8 cellular contexts compared by ENCODE assay signal in genomic region chr12:50401383-50402155, GRCh38. TPM values are rescaled to one million over a fixed set of nuclear protein-coding genes. Genes with fewer than 3 reads are reported as not detected.
DNase-seq lines count a peak whose midpoint lies in the region; ATAC-seq and TF ChIP-seq lines count a peak whose summit lies in the region.

No MANE protein-coding gene starts in this region.

- peak overlapping the region; percentile 90 for H3K27ac Mint-ChIP-seq in activated T-helper 1 cell treated with anti-CD3 and anti-CD28 coated beads, Interleukin-12 subunit alpha, Interleukin-12 subunit beta, Interleukin-2, Interleukin-4 antibody, amounts not matched to agents 30 ng/mL and 10 ng/mL and 1 ng/mL, durations not matched to agents 14 hours and 24 hours and 36 hours
- peak overlapping the region; percentile 86 for H3K27ac Mint-ChIP-seq in glutamatergic neuron (ENCODE audit: unreplicated experiment)

- TF ChIP-seq CTCF in glutamatergic neuron (IDR thresholded peaks at IDR 0.05; ENCODE audit: partially characterized antibody, unreplicated experiment), result no peak
- no peak for TF ChIP-seq CTCF in osteoblast (IDR thresholded peaks at IDR 0.05; ENCODE audit: extremely low read depth, low read depth, low read length)

- H3K9me3 ChIP-seq in osteoblast (ENCODE audit: low read depth, low read length), result no peaks in the 10 kb centered on the region

- no peak for ATAC-seq in GM19452 (IDR thresholded peaks at IDR 0.05; ENCODE audit: unreplicated experiment)

- H3K4me3 ChIP-seq in osteoblast (ENCODE audit: insufficient read depth, low read length), result peak overlapping the region; percentile 99

- peaks cover 15% of the 10 kb centered on the region for H3K36me3 Mint-ChIP-seq in activated T-helper 1 cell treated with anti-CD3 and anti-CD28 coated beads, Interleukin-12 subunit alpha, Interleukin-12 subunit beta, Interleukin-2, Interleukin-4 antibody, amounts not matched to agents 30 ng/mL and 10 ng/mL and 1 ng/mL, durations not matched to agents 14 hours and 24 hours and 36 hours (ENCODE audit: low read depth)
- H3K36me3 Mint-ChIP-seq in glutamatergic neuron (ENCODE audit: unreplicated experiment), result no peaks in the 10 kb centered on the region

- no peaks in the 10 kb centered on the region for H3K27me3 ChIP-seq in osteoblast (ENCODE audit: insufficient read depth, low read length)

- H2AFZ ChIP-seq in osteoblast (ENCODE audit: low read length), result peak overlapping the region; percentile 91

- H3K27ac ChIP-seq in osteoblast (ENCODE audit: low read depth, low read length), result peak overlapping the region; percentile 83

- peak overlapping the region; percentile 97 for H3K4me3 Mint-ChIP-seq in activated T-helper 1 cell treated with anti-CD3 and anti-CD28 coated beads, Interleukin-12 subunit alpha, Interleukin-12 subunit beta, Interleukin-2, Interleukin-4 antibody, amounts not matched to agents 30 ng/mL and 10 ng/mL and 1 ng/mL, durations not matched to agents 14 hours and 24 hours and 36 hours
- H3K4me3 Mint-ChIP-seq in glutamatergic neuron (ENCODE audit: unreplicated experiment), result peak overlapping the region; percentile 100

- peak overlapping the region; percentile 87 for H3K4me2 ChIP-seq in osteoblast (ENCODE audit: insufficient read depth, low read length)

- DNase-seq in NCI-H1105 treated with DMSO at 0.1 percent for 48 hours (lab: John Stamatoyannopoulos, UW) (peak; percentile 17), NCI-H1105 (lab: John Stamatoyannopoulos, UW) (no peak), HT-29 (ENCODE audit: low spot score) (peak; percentile 60), glutamatergic neuron (no peak), osteoblast (ENCODE audit: insufficient read length, low spot score, missing footprints) (peak; percentile 39), NCI-H1417 treated with DMSO at 0.1 percent for 48 hours (lab: John Stamatoyannopoulos, UW) (no peak)
- no peak for DNase-seq in activated T-helper 1 cell treated with anti-CD3 and anti-CD28 coated beads, Interleukin-12 subunit alpha, Interleukin-12 subunit beta, Interleukin-2, Interleukin-4 antibody, amounts not matched to agents 30 ng/mL and 10 ng/mL and 1 ng/mL, durations not matched to agents 14 hours and 24 hours and 36 hours (ENCODE audit: low spot score)

- H3K4me1 ChIP-seq in osteoblast (ENCODE audit: insufficient read depth, low read length), result peaks cover 25% of the 10 kb centered on the region

- intact Hi-C loops in activated T-helper 1 cell treated with anti-CD3 and anti-CD28 coated beads, Interleukin-12 subunit alpha, Interleukin-12 subunit beta, Interleukin-2, Interleukin-4 antibody, amounts not matched to agents 30 ng/mL and 10 ng/mL and 1 ng/mL, durations not matched to agents 14 hours and 24 hours and 36 hours (cut with micrococcal nuclease), result loop anchor here (1.0 to 10.0 kb wide), 8 partner anchors 117 to 1719 kb away; partner anchors contain the start of genes CSRNP2, DAZAP2, KANSL2 and SMARCD1

- H3K36me3 ChIP-seq in osteoblast (ENCODE audit: insufficient read depth, low read length), result no peaks in the 10 kb centered on the region

- peaks cover 3% of the 10 kb centered on the region for H3K27me3 Mint-ChIP-seq in activated T-helper 1 cell treated with anti-CD3 and anti-CD28 coated beads, Interleukin-12 subunit alpha, Interleukin-12 subunit beta, Interleukin-2, Interleukin-4 antibody, amounts not matched to agents 30 ng/mL and 10 ng/mL and 1 ng/mL, durations not matched to agents 14 hours and 24 hours and 36 hours (ENCODE audit: insufficient read depth)
- H3K27me3 Mint-ChIP-seq in glutamatergic neuron (ENCODE audit: unreplicated experiment), result peaks cover 3% of the 10 kb centered on the region

- H3K9me3 Mint-ChIP-seq in activated T-helper 1 cell treated with anti-CD3 and anti-CD28 coated beads, Interleukin-12 subunit alpha, Interleukin-12 subunit beta, Interleukin-2, Interleukin-4 antibody, amounts not matched to agents 30 ng/mL and 10 ng/mL and 1 ng/mL, durations not matched to agents 14 hours and 24 hours and 36 hours, result no peaks in the 10 kb centered on the region
- H3K9me3 Mint-ChIP-seq in glutamatergic neuron (ENCODE audit: unreplicated experiment), result no peaks in the 10 kb centered on the region

- peaks cover 58% of the 10 kb centered on the region for H3K79me2 ChIP-seq in osteoblast (ENCODE audit: insufficient read depth, low read length)

- H3K4me1 Mint-ChIP-seq in activated T-helper 1 cell treated with anti-CD3 and anti-CD28 coated beads, Interleukin-12 subunit alpha, Interleukin-12 subunit beta, Interleukin-2, Interleukin-4 antibody, amounts not matched to agents 30 ng/mL and 10 ng/mL and 1 ng/mL, durations not matched to agents 14 hours and 24 hours and 36 hours (ENCODE audit: low read depth), result peaks cover 22% of the 10 kb centered on the region
- H3K4me1 Mint-ChIP-seq in glutamatergic neuron (ENCODE audit: low read depth, unreplicated experiment), result peaks cover 9% of the 10 kb centered on the region

- H4K20me1 ChIP-seq in osteoblast (ENCODE audit: insufficient read depth, low read length), result peaks cover 19% of the 10 kb centered on the region

RNA-seq across cellular contexts. Expression of gene LARP4, which starts 0.9 kb away (rescaled TPM):
- total RNA-seq in HT-29 (2014; rRNA removed; shearing (Covaris generic)), result 15.7 and 18.9 TPM in 2 replicates
- 119 and 128 TPM in 2 replicates for total RNA-seq in activated T-helper 1 cell treated with anti-CD3 and anti-CD28 coated beads, Interleukin-12 subunit alpha, Interleukin-12 subunit beta, Interleukin-2, Interleukin-4 antibody, amounts not matched to agents 30 ng/mL and 10 ng/mL and 1 ng/mL, durations not matched to agents 14 hours and 24 hours and 36 hours
- total RNA-seq in glutamatergic neuron (ENCODE audit: unreplicated experiment), result 33.8 TPM
- total RNA-seq in osteoblast, result 36.5 and 37.6 TPM in 2 replicates

RNA-seq across cellular contexts. Expression of gene FAM186A, which starts 5.2 kb away (rescaled TPM):
- not detected in 2 replicates for total RNA-seq in HT-29 (2014; rRNA removed; shearing (Covaris generic))
- total RNA-seq in activated T-helper 1 cell treated with anti-CD3 and anti-CD28 coated beads, Interleukin-12 subunit alpha, Interleukin-12 subunit beta, Interleukin-2, Interleukin-4 antibody, amounts not matched to agents 30 ng/mL and 10 ng/mL and 1 ng/mL, durations not matched to agents 14 hours and 24 hours and 36 hours, result not detected in 2 replicates
- total RNA-seq in glutamatergic neuron (ENCODE audit: unreplicated experiment) (not detected), osteoblast (not detected in 2 replicates)

Comparison
In these comparisons a context has a peak if more than half of its experiments do, and no peak if none do; other contexts are left out.
1. DNase-seq: peak in NCI-H1105 treated with DMSO at 0.1 percent for 48 hours (single experiment), HT-29 (single experiment) and osteoblast (single experiment); none in NCI-H1105 (single experiment), activated T-helper 1 cell treated with anti-CD3 and anti-CD28 coated beads, Interleukin-12 subunit alpha, Interleukin-12 subunit beta, Interleukin-2, Interleukin-4 antibody, amounts not matched to agents 30 ng/mL and 10 ng/mL and 1 ng/mL, durations not matched to agents 14 hours and 24 hours and 36 hours (single experiment), glutamatergic neuron (single experiment) and NCI-H1417 treated with DMSO at 0.1 percent for 48 hours (single experiment).